In the genomic region with DNA sequence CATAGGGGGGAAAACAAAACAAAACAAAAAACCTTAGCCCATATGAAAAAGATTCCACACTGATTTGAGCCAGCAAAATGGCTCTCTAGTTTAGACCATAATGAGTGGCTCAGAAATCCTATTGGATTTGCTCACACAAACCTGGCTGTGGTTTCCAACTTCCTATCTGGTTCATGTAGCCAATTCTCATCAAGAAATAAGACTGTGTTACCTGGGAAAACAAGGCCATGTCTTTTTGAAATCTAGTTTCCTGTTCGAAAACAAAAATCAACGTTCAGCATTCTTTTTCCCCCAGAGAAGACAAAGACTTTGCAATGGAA, we compare ENCODE assay signal across 20 cellular contexts.
DNase-seq lines count a peak whose midpoint lies in the region; ATAC-seq and TF ChIP-seq lines count a peak whose summit lies in the region.
"Had no signal": no experiment of that assay in that cellular context is flagged by ENCODE, and none has a peak within 500 bp of the region (broad histone marks: within the 10 kb centered on the region; RNA-seq: fewer than 3 reads in every experiment).

No MANE protein-coding gene starts in this region.

- no peak overlapping the region for H2AFZ ChIP-seq in SU-DHL-6 (ENCODE audit: low read depth, low read length, severe bottlenecking)

- H3K27ac ChIP-seq in SU-DHL-6 (ENCODE audit: low read depth, low read length), result no peak overlapping the region
- no peak overlapping the region for H3K27ac ChIP-seq in upper lobe of left lung
- H3K27ac ChIP-seq: Peyer's patch had no signal

- H3K27me3 ChIP-seq in SU-DHL-6 (ENCODE audit: low read length) (no peaks in the 10 kb centered on the region), upper lobe of left lung (no peaks in the 10 kb centered on the region)
- H3K27me3 ChIP-seq: Peyer's patch had no signal

- no peaks in the 10 kb centered on the region for H3K9me3 ChIP-seq in SU-DHL-6 (ENCODE audit: insufficient read depth, low read length)
- H3K9me3 ChIP-seq in upper lobe of left lung, result no peaks in the 10 kb centered on the region
- H3K9me3 ChIP-seq: Peyer's patch, SK-N-SH had no signal

- TF ChIP-seq POLR2A in upper lobe of left lung (IDR thresholded peaks at IDR 0.05), result no peak

- H3K36me3 ChIP-seq in SU-DHL-6 (ENCODE audit: low read length), result no peaks in the 10 kb centered on the region
- no peaks in the 10 kb centered on the region for H3K36me3 ChIP-seq in upper lobe of left lung
- H3K36me3 ChIP-seq: Peyer's patch had no signal

- no peaks in the 10 kb centered on the region for H3F3A ChIP-seq in SU-DHL-6 (ENCODE audit: insufficient read depth)

- H3K4me2 ChIP-seq in SU-DHL-6 (ENCODE audit: low read depth, low read length, poor library complexity, severe bottlenecking), result peak overlapping the region; percentile 30
- H3K4me2 ChIP-seq: SK-N-SH had no signal

- DNase-seq in stimulated activated CD4-positive, alpha-beta T cell treated with anti-CD3 and anti-CD28 coated beads, Interleukin-4, amount 100 ng/mL, for 4 hours, result no peak
- DNase-seq in upper lobe of left lung, result no peak
- no peak for DNase-seq in DMS79 (lab: John Stamatoyannopoulos, UW)
- DNase-seq: C1 segment of cervical spinal cord, DND-41, GDM1, HCEC 1CT, NCI-H1417 treated with DMSO at 0.1 percent for 48 hours, NCI-H2029, NCI-H2171 treated with DMSO at 0.1 percent for 48 hours, NCI-H510A, NCI-H774, Peyer's patch, SHP77, SK-N-SH had no signal

- H3K9me2 ChIP-seq in SU-DHL-6 (replicated peaks; ENCODE audit: insufficient read depth, low read length), result no peaks in the 10 kb centered on the region
- H3K9me2 ChIP-seq: SK-N-SH had no signal

- TF ChIP-seq EP300 in upper lobe of left lung (IDR thresholded peaks at IDR 0.05), result no peak

- H3K4me1 ChIP-seq in upper lobe of left lung, result no peaks in the 10 kb centered on the region
- H3K4me1 ChIP-seq: Peyer's patch had no signal

- H3K79me2 ChIP-seq in SU-DHL-6 (ENCODE audit: insufficient read depth, low read length), result no peaks in the 10 kb centered on the region

- H3K9ac ChIP-seq in SU-DHL-6 (ENCODE audit: low read length), result no peak overlapping the region
- H3K9ac ChIP-seq: SK-N-SH had no signal

- peak; percentile 14 for ATAC-seq in GM18502 (IDR thresholded peaks at IDR 0.05; ENCODE audit: poor library complexity, unreplicated experiment)
- peak; percentile 13 for ATAC-seq in GM21528 (IDR thresholded peaks at IDR 0.05; ENCODE audit: low FRiP score, unreplicated experiment)
- ATAC-seq in HG03342 (IDR thresholded peaks at IDR 0.05; ENCODE audit: unreplicated experiment), result peak; percentile 7
- ATAC-seq in HG03521 (IDR thresholded peaks at IDR 0.05; ENCODE audit: unreplicated experiment), result no peak
- ATAC-seq in upper lobe of left lung (ENCODE audit: low FRiP score in 2 of 2), result no peak

- H3K4me3 ChIP-seq in SU-DHL-6 (ENCODE audit: insufficient read depth, low read length, poor library complexity, severe bottlenecking) (no peak overlapping the region), upper lobe of left lung (no peak overlapping the region)
- H3K4me3 ChIP-seq: Peyer's patch had no signal

- 74 to 77% methylated on average over 2 of the region's 2 CpGs for WGBS in upper lobe of left lung, 2 donors

- H4K20me1 ChIP-seq in SU-DHL-6 (ENCODE audit: low read depth, low read length), result no peaks in the 10 kb centered on the region

- TF ChIP-seq CTCF in SU-DHL-6 (IDR thresholded peaks at IDR 0.05; ENCODE audit: insufficient read depth, low read length, poor library complexity, severe bottlenecking), result no peak
- TF ChIP-seq CTCF in upper lobe of left lung (IDR thresholded peaks at IDR 0.05), result no peak

Comparison
In these comparisons a context has a peak if more than half of its experiments do, and no peak if none do; other contexts are left out.
1. ATAC-seq: peak in GM18502 (single experiment), GM21528 (single experiment) and HG03342 (single experiment); none in HG03521 (single experiment) and upper lobe of left lung (0 of 2).